In genomic region chr17:16007439-16007838, GRCh38 we compare ENCODE assay signal across 1 cellular context.
TF ChIP-seq lines count a peak whose summit lies in the region.

No MANE protein-coding gene starts in this region.

TF ChIP-seq in GM12878, 131 proteins besides CTCF, POLR2A, EP300 and RAD21:
- TF ChIP-seq USF2 (IDR thresholded peaks at IDR 0.05; ENCODE audit: borderline replicate concordance, low read depth, low read length) (no peak), ZNF207 (IDR thresholded peaks at IDR 0.05; ENCODE audit: borderline replicate concordance) (no peak), ETV6 (conservative IDR thresholded peaks at IDR 0.05 in 1 of 2, IDR thresholded peaks at IDR 0.05 in 1 of 2; ENCODE audit: borderline replicate concordance in 1 of 2, low read depth in 1 of 2) (no peak), IRF5 (IDR thresholded peaks at IDR 0.05; ENCODE audit: borderline replicate concordance) (no peak), WRNIP1 (IDR thresholded peaks at IDR 0.05; ENCODE audit: borderline replicate concordance, low read depth, low read length) (no peak), PAX5 (IDR thresholded peaks at IDR 0.05; ENCODE audit: borderline replicate concordance, low read depth, low read length) (no peak), CHD4 (IDR thresholded peaks at IDR 0.05) (no peak), NR2F1 (conservative IDR thresholded peaks at IDR 0.05) (no peak), CUX1 (IDR thresholded peaks at IDR 0.05; ENCODE audit: insufficient replicate concordance, low read depth, low read length) (no peak)
